Comparison of ENCODE assay signal across 22 cellular contexts in genomic region chr4:145203400-145203799, GRCh38. TPM values are rescaled to one million over a fixed set of nuclear protein-coding genes. Genes with fewer than 3 reads are reported as not detected.
DNase-seq lines count a peak whose midpoint lies in the region; ATAC-seq and FAIRE-seq lines count a peak whose summit lies in the region.
"Had no signal": no experiment of that assay in that cellular context is flagged by ENCODE, and none has a peak within 500 bp of the region (broad histone marks: within the 10 kb centered on the region; RNA-seq: fewer than 3 reads in every experiment).

No MANE protein-coding gene starts in this region.

- H3K4me3 ChIP-seq in endocrine pancreas (ENCODE audit: control insufficient read depth, insufficient read depth, low read length) (peak overlapping the region; percentile 75), trophoblast cell (ENCODE audit: low read depth, low read length) (no peak overlapping the region), SJCRH30 (no peak overlapping the region)
- H3K4me3 ChIP-seq: MG63 had no signal

- H3K79me2 ChIP-seq in trophoblast cell (ENCODE audit: control insufficient read depth, insufficient read depth, low read length, poor library complexity) = no peaks in the 10 kb centered on the region

- no peak for FAIRE-seq in GM19239 (lab: Jason Lieb, UNC)
- FAIRE-seq: HTR-8/SVneo had no signal

- no peak overlapping the region for H3K4me2 ChIP-seq in trophoblast cell (ENCODE audit: low read length)
- H3K4me2 ChIP-seq: SK-N-SH had no signal

- H2BK5ac ChIP-seq in trophoblast cell (ENCODE audit: low read depth, low read length, poor library complexity) = no peak overlapping the region

- ATAC-seq in HG03342 (IDR thresholded peaks at IDR 0.05; ENCODE audit: unreplicated experiment) = no peak
- ATAC-seq: Panc1 had no signal

- H3K4me1 ChIP-seq in endocrine pancreas (ENCODE audit: control insufficient read depth, insufficient read depth, low read length) (peaks cover 7% of the 10 kb centered on the region), trophoblast cell (ENCODE audit: control insufficient read depth in 1 of 2, insufficient read depth in 2 of 2, low read length in 2 of 2) (no peaks in the 10 kb centered on the region), SJCRH30 (no peaks in the 10 kb centered on the region)
- H3K4me1 ChIP-seq: BE2C had no signal

- H3K36me3 ChIP-seq in endocrine pancreas (ENCODE audit: control insufficient read depth, insufficient read depth, low read length) (no peaks in the 10 kb centered on the region), trophoblast cell (ENCODE audit: control insufficient read depth in 1 of 2, insufficient read depth in 2 of 2, low read length in 2 of 2) (no peaks in the 10 kb centered on the region), SJCRH30 (no peaks in the 10 kb centered on the region)
- H3K36me3 ChIP-seq: BE2C, MG63 had no signal

- H2BK12ac ChIP-seq in trophoblast cell (ENCODE audit: low read length) = no peak overlapping the region

- no peak overlapping the region for H3K23ac ChIP-seq in trophoblast cell (ENCODE audit: low read length)

- no peak overlapping the region for H3K9ac ChIP-seq in endocrine pancreas (ENCODE audit: control insufficient read depth, insufficient read depth, low read length)
- H3K9ac ChIP-seq in trophoblast cell (ENCODE audit: low read length) = no peak overlapping the region
- H3K9ac ChIP-seq: SK-N-SH had no signal

- no peak overlapping the region for H4K8ac ChIP-seq in trophoblast cell (ENCODE audit: low read depth, low read length)

- no peak overlapping the region for H4K12ac ChIP-seq in trophoblast cell (ENCODE audit: low read depth, low read length)

- H3K9me3 ChIP-seq in endocrine pancreas (ENCODE audit: control insufficient read depth, low read length) (no peaks in the 10 kb centered on the region), trophoblast cell (ENCODE audit: insufficient read depth, low read depth, low read length) (no peaks in the 10 kb centered on the region), SJCRH30 (replicated peaks) (no peaks in the 10 kb centered on the region)
- H3K9me3 ChIP-seq: BE2C, MG63, SK-N-SH had no signal

- no peak overlapping the region for H3K14ac ChIP-seq in trophoblast cell (ENCODE audit: low read length)

- H3K27me3 ChIP-seq in endocrine pancreas (ENCODE audit: control insufficient read depth, insufficient read depth, low read length) = no peaks in the 10 kb centered on the region
- H3K27me3 ChIP-seq in trophoblast cell (ENCODE audit: insufficient read depth, low read length) = no peaks in the 10 kb centered on the region
- H3K27me3 ChIP-seq in SJCRH30 = no peaks in the 10 kb centered on the region
- H3K27me3 ChIP-seq: BE2C, MG63 had no signal

- no peak overlapping the region for H2BK120ac ChIP-seq in trophoblast cell (ENCODE audit: insufficient read depth, low read length, poor library complexity)

- peak overlapping the region; percentile 59 for H3K27ac ChIP-seq in angular gyrus (ENCODE audit: low read depth, low read length)
- H3K27ac ChIP-seq in trophoblast cell (ENCODE audit: low read depth, low read length) = no peak overlapping the region
- H3K27ac ChIP-seq in SJCRH30 = no peak overlapping the region

- no peak overlapping the region for H2AFZ ChIP-seq in trophoblast cell (ENCODE audit: insufficient read depth, low read length, poor library complexity)

- no peak overlapping the region for H3K18ac ChIP-seq in trophoblast cell (ENCODE audit: low read length)

- no CpG with 5 or more reads among the region's 7 CpGs for WGBS in trophoblast cell (ENCODE audit: extremely low coverage, insufficient coverage, insufficient read length)

- DNase-seq in trophoblast cell (peak; percentile 7 to 77), 8988T (no peak), GM19239 (ENCODE audit: insufficient read length, low spot score) (no peak), SJCRH30 (no peak)
- DNase-seq: BE2C; CD8-positive, alpha-beta memory T cell; DMS 273 treated with DMSO at 0.1 percent for 48 hours; DMS79 treated with DMSO at 0.1 percent for 48 hours; KG1; MG63; NCI-H2029 treated with DMSO at 0.1 percent for 48 hours; NCI-H226; NCI-H510A; NCI-H69; SIG-M5; SK-N-SH; SW 1271 had no signal

- no peak overlapping the region for H3K4ac ChIP-seq in trophoblast cell (ENCODE audit: low read depth, low read length)

- H3K79me1 ChIP-seq in trophoblast cell (ENCODE audit: low read length) = no peaks in the 10 kb centered on the region

- no peak overlapping the region for H2AK5ac ChIP-seq in trophoblast cell (ENCODE audit: low read length)

- no peak overlapping the region for H4K91ac ChIP-seq in trophoblast cell (ENCODE audit: low read depth, low read length)

RNA-seq across cellular contexts. Expression of gene OTUD4, which starts 23.0 kb away (rescaled TPM):
- 15.6 and 16.1 TPM in 2 replicates for polyA plus RNA-seq in trophoblast cell (2013)
- total RNA-seq in SJCRH30 (2014; rRNA removed; shearing (Covaris generic)) = 23.8 and 30.8 TPM in 2 replicates

Comparison
In these comparisons a context has a peak if more than half of its experiments do, and no peak if none do; other contexts are left out.
1. DNase-seq: peak in trophoblast cell (2 of 2); none in 8988T (single experiment), GM19239 (single experiment) and SJCRH30 (0 of 2).